Comparison of ENCODE assay signal across 17 cellular contexts in genomic region chr12:52220456-52220855, GRCh38. TPM values are rescaled to one million over a fixed set of nuclear protein-coding genes. Genes with fewer than 3 reads are reported as not detected.
DNase-seq lines count a peak whose midpoint lies in the region; ATAC-seq, FAIRE-seq and TF ChIP-seq lines count a peak whose summit lies in the region.
"Had no signal": no experiment of that assay in that cellular context is flagged by ENCODE, and none has a peak within 500 bp of the region (broad histone marks: within the 10 kb centered on the region; RNA-seq: fewer than 3 reads in every experiment).

No MANE protein-coding gene starts in this region.

- peak overlapping the region; percentile 21 to 84 for H3K27ac ChIP-seq in breast epithelium
- no peak overlapping the region for H3K27ac ChIP-seq in mammary epithelial cell (ENCODE audit: insufficient read depth, low read depth, low read length)
- H3K27ac ChIP-seq in PC-9: peak overlapping the region; percentile 68
- H3K27ac ChIP-seq in kidney (ENCODE audit: low read depth in 2 of 2, low read length in 2 of 2): no peak overlapping the region
- peak overlapping the region in 2 of 3 donors; percentile 24 to 91 for H3K27ac ChIP-seq in thyroid gland
- H3K27ac ChIP-seq: BLaER1 treated with 17β-estradiol and CSF1 and Interleukin-3, amounts not matched to agents 10 nM and 100 nM had no signal

- H4K20me1 ChIP-seq in mammary epithelial cell (ENCODE audit: insufficient read depth, low read length) (no peaks in the 10 kb centered on the region), PC-9 (ENCODE audit: insufficient read depth) (no peaks in the 10 kb centered on the region)
- H4K20me1 ChIP-seq: BLaER1 treated with 17β-estradiol and CSF1 and Interleukin-3, amounts not matched to agents 10 nM and 100 nM had no signal

- H3K36me3 Mint-ChIP-seq in WTC11: no peaks in the 10 kb centered on the region
- H3K36me3 Mint-ChIP-seq: CD4-positive, CD25-positive, alpha-beta regulatory T cell had no signal

- no TSS peak for BruUV-seq in mammary epithelial cell (replicated peaks; lab: Mats Ljungman, UMichigan)
- BruUV-seq in PC-9 (replicated peaks; lab: Mats Ljungman, UMichigan): no TSS peak

- H3K4me3 ChIP-seq in breast epithelium (no peak overlapping the region), mammary epithelial cell (replicated peaks in 1 of 3; ENCODE audit: insufficient read depth in 1 of 3, low read depth in 2 of 3, low read length in 3 of 3) (no peak overlapping the region), PC-9 (no peak overlapping the region), kidney (ENCODE audit: low read length in 2 of 2) (no peak overlapping the region), thyroid gland (replicated peaks in 1 of 3) (no peak overlapping the region)
- H3K4me3 ChIP-seq: BLaER1 treated with 17β-estradiol and CSF1 and Interleukin-3, amounts not matched to agents 10 nM and 100 nM; GM12878; GM23338 had no signal

- TF ChIP-seq CTCF in breast epithelium (IDR thresholded peaks at IDR 0.05) (no peak), mammary epithelial cell (conservative IDR thresholded peaks at IDR 0.05 in 1 of 2, IDR thresholded peaks at IDR 0.05 in 1 of 2; ENCODE audit: extremely low read depth in 1 of 2, insufficient read depth in 1 of 2, low read depth in 1 of 2, low read length in 2 of 2) (no peak), PC-9 (conservative IDR thresholded peaks at IDR 0.05) (no peak), kidney (IDR thresholded peaks at IDR 0.05; ENCODE audit: borderline replicate concordance, extremely low read depth, insufficient read depth) (no peak), thyroid gland (IDR thresholded peaks at IDR 0.05) (no peak), WTC11 (IDR thresholded peaks at IDR 0.05) (no peak)

- H3K9me3 Mint-ChIP-seq in WTC11: no peaks in the 10 kb centered on the region
- H3K9me3 Mint-ChIP-seq: GM23338 had no signal

- WGBS in mammary epithelial cell (ENCODE audit: low coverage, missing lambda C conversion rate): 95% methylated on average over 3 of the region's 3 CpGs
- WGBS in thyroid gland, 2 donors: 91 to 96% methylated on average over 3 of the region's 3 CpGs

- dilution Hi-C loops in mammary epithelial cell (cut with HindIII; ENCODE audit: low sequenced_read_pairs): loop anchor here (5.0 kb wide), 1 partner anchor 188 kb away; no protein-coding TSS in a partner anchor

- H3K79me2 ChIP-seq in mammary epithelial cell (ENCODE audit: insufficient read depth, low read length) (no peaks in the 10 kb centered on the region), PC-9 (ENCODE audit: low read depth) (0 out of 2 replicates have a peak, but pooled peaks cover 6% of the 10 kb centered on the region)

- in situ Hi-C loops in mammary epithelial cell (cut with MboI; ENCODE audit: low sequenced_read_pairs in 2 of 2): no loop called here

- peaks cover 5% of the 10 kb centered on the region; the same call in 1 of the 2 replicates for H3K4me1 Mint-ChIP-seq in WTC11
- H3K4me1 Mint-ChIP-seq: CD4-positive, CD25-positive, alpha-beta regulatory T cell had no signal

- H3K9me3 ChIP-seq in breast epithelium: no peaks in the 10 kb centered on the region
- no peaks in the 10 kb centered on the region for H3K9me3 ChIP-seq in mammary epithelial cell (replicated peaks; ENCODE audit: insufficient read depth, low read length)
- no peaks in the 10 kb centered on the region for H3K9me3 ChIP-seq in PC-9 (ENCODE audit: insufficient read depth, low read depth)
- no peaks in the 10 kb centered on the region for H3K9me3 ChIP-seq in kidney (ENCODE audit: control insufficient read depth in 1 of 2, low read length in 2 of 2)
- no peaks in the 10 kb centered on the region for H3K9me3 ChIP-seq in thyroid gland
- H3K9me3 ChIP-seq: BLaER1 treated with 17β-estradiol and CSF1 and Interleukin-3, amounts not matched to agents 10 nM and 100 nM had no signal

- TF ChIP-seq POLR2A in breast epithelium (IDR thresholded peaks at IDR 0.05) (no peak), thyroid gland (IDR thresholded peaks at IDR 0.05) (no peak)

- FAIRE-seq in kidney (lab: Jason Lieb, UNC): no peak
- FAIRE-seq: GM12878, GM18507 had no signal

- DNase-seq in breast epithelium (ENCODE audit: low spot score in 2 of 2) (no peak), mammary epithelial cell (no peak), PC-9 (no peak), kidney (peak; percentile 6), thyroid gland (peak in 1 of 2 donors; percentile 0), NCI-H1436 (lab: John Stamatoyannopoulos, UW) (no peak), WTC11 (ENCODE audit: low spot score) (no peak)
- DNase-seq: 8988T; ACHN; CD4-positive, CD25-positive, alpha-beta regulatory T cell; DMS 273 treated with DMSO at 0.1 percent for 48 hours; H7 had no signal

- H3K4me2 ChIP-seq in mammary epithelial cell (ENCODE audit: insufficient read depth, low read depth, low read length) (no peak overlapping the region), PC-9 (peak overlapping the region; percentile 54)
- H3K4me2 ChIP-seq: BLaER1 treated with 17β-estradiol and CSF1 and Interleukin-3, amounts not matched to agents 10 nM and 100 nM; GM23338 had no signal

- peaks cover 6% of the 10 kb centered on the region for H3K27me3 Mint-ChIP-seq in WTC11 (ENCODE audit: low read depth)

- no peaks in the 10 kb centered on the region for H3K9me2 ChIP-seq in PC-9 (ENCODE audit: insufficient read depth)

- POLR2A ChIA-PET in PC-9 (lab: Charles Lee; ENCODE audit: unreplicated experiment) (no interaction called here), WTC11 (lab: Charles Lee) (no interaction called here)

- H2AFZ ChIP-seq in mammary epithelial cell (ENCODE audit: low read depth, low read length) (no peak overlapping the region), PC-9 (no peak overlapping the region)
- H2AFZ ChIP-seq: GM23338 had no signal

- H3F3A ChIP-seq in PC-9 (ENCODE audit: insufficient read depth, low read depth): peaks cover 43% of the 10 kb centered on the region

- H3K9ac ChIP-seq in mammary epithelial cell (ENCODE audit: insufficient read depth, low read length) (no peak overlapping the region), kidney (ENCODE audit: low read length in 2 of 2) (no peak overlapping the region)
- H3K9ac ChIP-seq: BLaER1 treated with 17β-estradiol and CSF1 and Interleukin-3, amounts not matched to agents 10 nM and 100 nM had no signal

- H3K36me3 ChIP-seq in breast epithelium (no peaks in the 10 kb centered on the region), mammary epithelial cell (ENCODE audit: insufficient read depth, low read length) (no peaks in the 10 kb centered on the region), PC-9 (ENCODE audit: low read depth) (no peaks in the 10 kb centered on the region), kidney (ENCODE audit: control insufficient read depth in 1 of 2, insufficient read depth in 2 of 2, low read length in 2 of 2) (no peaks in the 10 kb centered on the region), thyroid gland (no peaks in the 10 kb centered on the region)
- H3K36me3 ChIP-seq: BLaER1 treated with 17β-estradiol and CSF1 and Interleukin-3, amounts not matched to agents 10 nM and 100 nM had no signal

- H3K27me3 ChIP-seq in breast epithelium (no peaks in the 10 kb centered on the region), mammary epithelial cell (ENCODE audit: insufficient read depth, low read length) (no peaks in the 10 kb centered on the region), PC-9 (ENCODE audit: insufficient read depth, low read depth) (no peaks in the 10 kb centered on the region), thyroid gland (no peaks in the 10 kb centered on the region)
- H3K27me3 ChIP-seq: BLaER1 treated with 17β-estradiol and CSF1 and Interleukin-3, amounts not matched to agents 10 nM and 100 nM had no signal

- ATAC-seq in WTC11 (no peak), HG02870 (IDR thresholded peaks at IDR 0.05; ENCODE audit: unreplicated experiment) (no peak)
- ATAC-seq: GM12878, GM23338 had no signal

- H3K4me3 Mint-ChIP-seq in WTC11: no peak overlapping the region
- H3K4me3 Mint-ChIP-seq: CD4-positive, CD25-positive, alpha-beta regulatory T cell; GM23338 had no signal

- no peak overlapping the region for H3K27ac Mint-ChIP-seq in WTC11
- H3K27ac Mint-ChIP-seq: CD4-positive, CD25-positive, alpha-beta regulatory T cell; GM23338 had no signal

- CTCF ChIA-PET in mammary epithelial cell (lab: Charles Lee; ENCODE audit: low non-redundant PET): no interaction called here
- CTCF ChIA-PET in PC-9 (lab: Charles Lee): no interaction called here
- CTCF ChIA-PET in WTC11 (lab: Charles Lee): interaction anchor here (1.1 to 3.6 kb wide), 14 partner anchors 9 to 108 kb away, joined by 3 to 67 read pairs (median 10); partner anchors contain the start of gene KRT7

- peaks cover 7 to 18% of the 10 kb centered on the region in 2 donors for H3K4me1 ChIP-seq in breast epithelium
- peaks cover 63% of the 10 kb centered on the region for H3K4me1 ChIP-seq in mammary epithelial cell (ENCODE audit: insufficient read depth, low read length)
- peaks cover 94% of the 10 kb centered on the region for H3K4me1 ChIP-seq in PC-9 (replicated peaks; ENCODE audit: insufficient read depth)
- H3K4me1 ChIP-seq in kidney (ENCODE audit: control insufficient read depth in 1 of 2, insufficient read depth in 1 of 2, low read depth in 1 of 2, low read length in 2 of 2): peaks cover 13 to 18% of the 10 kb centered on the region in 2 donors
- peaks cover 58 to 83% of the 10 kb centered on the region in 2 donors for H3K4me1 ChIP-seq in thyroid gland

- intact Hi-C loops in breast epithelium (cut with DNase I; ENCODE audit: low total_unique reads): no loop called here
- intact Hi-C loops in mammary epithelial cell (cut with micrococcal nuclease): no loop called here
- intact Hi-C loops in PC-9 (cut with micrococcal nuclease; ENCODE audit: unreplicated experiment): no loop called here
- intact Hi-C loops in kidney (cut with DNase I): no loop called here
- intact Hi-C loops in thyroid gland (cut with DNase I): no loop called here

RNA-seq across cellular contexts. Expression of gene KRT7, which starts 12.6 kb away (rescaled TPM):
- 1,000 to 10,000 TPM in 1 of 3 donors, 100 to 1,000 TPM in 1, 1 to 10 TPM in 1; 4.2 to 1,051 (median 358) TPM for total RNA-seq in breast epithelium
- total RNA-seq in mammary epithelial cell: 1,000 to 10,000 TPM; 2,215 to 3,387 TPM
- polyA plus RNA-seq in mammary epithelial cell: 3,281 TPM
- 4,390 TPM for polyA minus RNA-seq in mammary epithelial cell
- 3,783 and 4,555 TPM in 2 replicates for total RNA-seq in PC-9 (2021)
- total RNA-seq in kidney: 1,490 TPM
- polyA plus RNA-seq in kidney (ENCODE audit: insufficient read depth, low read depth, low replicate concordance): 173 TPM
- 100 to 1,000 TPM; 333 to 826 (median 460) TPM for total RNA-seq in thyroid gland
- 10.6 to 11.5 TPM (median 11.4 TPM) in 3 replicates for total RNA-seq in WTC11 (2021)
- total RNA-seq: CD4-positive, CD25-positive, alpha-beta regulatory T cell had no signal

RNA-seq across cellular contexts. Expression of gene KRT80, which starts 28.6 kb away (rescaled TPM):
- total RNA-seq in breast epithelium (1 to 10 TPM in 2 of 3 donors, not detected in 1; 2.9 to 9.8 TPM), mammary epithelial cell (1 to 10 TPM; 1.8 to 2.7 TPM), PC-9 (2021) (84.1 and 94.9 TPM in 2 replicates), kidney (12.3 TPM), thyroid gland (1 to 10 TPM in 1 of 4 donors, under 1 TPM in 1, not detected in 2; 0.34 to 1.6 TPM), WTC11 (2021) (0.09 to 0.11 TPM (median 0.11 TPM) in 3 replicates)
- polyA plus RNA-seq in mammary epithelial cell (1.2 TPM), kidney (ENCODE audit: insufficient read depth, low read depth, low replicate concordance) (1.0 TPM)
- polyA minus RNA-seq in mammary epithelial cell: not detected
- total RNA-seq: CD4-positive, CD25-positive, alpha-beta regulatory T cell; GM12878; GM23338; H7 had no signal
- polyA plus RNA-seq: CD4-positive, CD25-positive, alpha-beta regulatory T cell; GM23338 had no signal

RNA-seq across cellular contexts. Expression of gene KRT86, which starts 54.0 kb away (rescaled TPM):
- total RNA-seq in breast epithelium: 1 to 10 TPM in 1 of 3 donors, under 1 TPM in 1, not detected in 1; 0.66 to 2.2 TPM
- total RNA-seq in mammary epithelial cell: 10 to 100 TPM in 1 of 2 donors, 1 to 10 TPM in 1; 6.3 to 34.9 TPM
- 8.6 TPM for polyA plus RNA-seq in mammary epithelial cell
- 0.72 TPM for polyA minus RNA-seq in mammary epithelial cell
- 2.7 and 5.7 TPM in 2 replicates for total RNA-seq in PC-9 (2021)
- 1.3 TPM for total RNA-seq in kidney
- polyA plus RNA-seq in kidney (ENCODE audit: insufficient read depth, low read depth, low replicate concordance): not detected
- total RNA-seq in thyroid gland: 1 to 10 TPM in 1 of 4 donors, under 1 TPM in 3; 0.13 to 1.1 (median 0.42) TPM
- 0.11 to 0.18 TPM in 2 of 3 replicates, not detected in the other for total RNA-seq in WTC11 (2021)
- total RNA-seq: CD4-positive, CD25-positive, alpha-beta regulatory T cell; GM23338; H7 had no signal

Comparison
In these comparisons a context has a peak if more than half of its experiments do, and no peak if none do; other contexts are left out.
1. H3K27ac ChIP-seq: peak in breast epithelium (2 of 2), PC-9 (single experiment) and thyroid gland (2 of 3); none in mammary epithelial cell (single experiment) and kidney (0 of 2).